1 cellular context compared by ENCODE assay signal in the genomic region with DNA sequence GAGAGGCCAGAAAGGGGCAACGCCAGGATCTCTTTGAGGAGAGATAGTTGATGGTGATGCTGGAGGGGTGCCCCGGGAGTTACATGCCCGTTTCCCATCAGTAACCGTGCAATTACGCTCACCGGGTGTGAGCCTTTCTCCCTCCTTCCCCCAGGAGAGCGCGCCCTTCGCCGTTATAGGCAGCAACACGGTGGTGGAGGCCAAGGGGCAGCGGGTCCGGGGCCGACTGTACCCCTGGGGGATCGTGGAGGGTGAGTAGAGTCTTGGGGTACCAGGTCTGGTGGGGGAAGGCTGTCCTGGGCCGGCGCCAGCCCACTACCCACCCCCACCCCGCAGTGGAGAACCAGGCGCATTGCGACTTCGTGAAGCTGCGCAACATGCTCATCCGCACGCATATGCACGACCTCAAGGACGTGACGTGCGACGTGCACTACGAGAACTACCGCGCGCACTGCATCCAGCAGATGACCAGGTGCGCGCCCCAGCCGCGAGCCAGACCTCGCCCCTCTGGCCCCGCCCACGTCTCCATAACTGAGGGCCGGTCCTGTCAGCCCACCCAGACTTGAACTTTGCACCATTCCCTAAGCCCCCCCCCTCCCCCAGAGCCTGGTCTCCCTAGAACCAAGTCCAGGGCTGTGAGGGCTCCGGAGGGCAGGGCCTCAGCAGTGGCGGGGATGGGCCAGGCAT.
A peak's percentile ranks its signal among the peaks of the same experiment; 100 is the strongest.
TF ChIP-seq lines count a peak whose summit lies in the region.

No MANE protein-coding gene starts in this region.

TF ChIP-seq in HepG2, 621 proteins besides CTCF, POLR2A, EP300 and RAD21:
- TF ChIP-seq KDM5B (CRISPR knock-in tag; IDR thresholded peaks at IDR 0.05; ENCODE audit: borderline replicate concordance) (0 out of 2 replicates have a peak, but pooled peaks have one; percentile 23), CREB1 (IDR thresholded peaks at IDR 0.05) (0 out of 2 replicates have a peak, but pooled peaks have one; percentile 4), CREB1 (CRISPR knock-in tag; IDR thresholded peaks at IDR 0.05) (no peak), SATB2 (CRISPR knock-in tag; IDR thresholded peaks at IDR 0.05) (no peak), HNRNPLL (IDR thresholded peaks at IDR 0.05; ENCODE audit: low read depth, low read length, poor library complexity, severe bottlenecking) (peak; percentile 79), HNF4A (CRISPR knock-in tag; IDR thresholded peaks at IDR 0.05) (peak; percentile 32; the same call in 1 of the 2 replicates), ZNF451 (CRISPR knock-in tag; IDR thresholded peaks at IDR 0.05) (no peak), ZBTB7B (CRISPR knock-in tag; IDR thresholded peaks at IDR 0.05) (0 out of 2 replicates have a peak, but pooled peaks have one; percentile 45), HNF4G (IDR thresholded peaks at IDR 0.05; ENCODE audit: borderline replicate concordance, low read depth, low read length) (peak; percentile 35; the same call in 1 of the 2 replicates), HNF4G (CRISPR knock-in tag; IDR thresholded peaks at IDR 0.05; ENCODE audit: borderline replicate concordance, low read depth) (no peak), ZBTB38 (CRISPR knock-in tag; IDR thresholded peaks at IDR 0.05) (0 out of 2 replicates have a peak, but pooled peaks have one; percentile 8), EED (CRISPR knock-in tag; IDR thresholded peaks at IDR 0.05) (0 out of 2 replicates have a peak, but pooled peaks have one; percentile 16)
- TF ChIP-seq, protein P1, sequence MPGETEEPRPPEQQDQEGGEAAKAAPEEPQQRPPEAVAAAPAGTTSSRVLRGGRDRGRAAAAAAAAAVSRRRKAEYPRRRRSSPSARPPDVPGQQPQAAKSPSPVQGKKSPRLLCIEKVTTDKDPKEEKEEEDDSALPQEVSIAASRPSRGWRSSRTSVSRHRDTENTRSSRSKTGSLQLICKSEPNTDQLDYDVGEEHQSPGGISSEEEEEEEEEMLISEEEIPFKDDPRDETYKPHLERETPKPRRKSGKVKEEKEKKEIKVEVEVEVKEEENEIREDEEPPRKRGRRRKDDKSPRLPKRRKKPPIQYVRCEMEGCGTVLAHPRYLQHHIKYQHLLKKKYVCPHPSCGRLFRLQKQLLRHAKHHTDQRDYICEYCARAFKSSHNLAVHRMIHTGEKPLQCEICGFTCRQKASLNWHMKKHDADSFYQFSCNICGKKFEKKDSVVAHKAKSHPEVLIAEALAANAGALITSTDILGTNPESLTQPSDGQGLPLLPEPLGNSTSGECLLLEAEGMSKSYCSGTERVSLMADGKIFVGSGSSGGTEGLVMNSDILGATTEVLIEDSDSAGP (CRISPR knock-in tag; IDR thresholded peaks at IDR 0.05; ENCODE audit: borderline replicate concordance): 0 out of 2 replicates have a peak, but pooled peaks have one; percentile 21
- TF ChIP-seq, protein P2, sequence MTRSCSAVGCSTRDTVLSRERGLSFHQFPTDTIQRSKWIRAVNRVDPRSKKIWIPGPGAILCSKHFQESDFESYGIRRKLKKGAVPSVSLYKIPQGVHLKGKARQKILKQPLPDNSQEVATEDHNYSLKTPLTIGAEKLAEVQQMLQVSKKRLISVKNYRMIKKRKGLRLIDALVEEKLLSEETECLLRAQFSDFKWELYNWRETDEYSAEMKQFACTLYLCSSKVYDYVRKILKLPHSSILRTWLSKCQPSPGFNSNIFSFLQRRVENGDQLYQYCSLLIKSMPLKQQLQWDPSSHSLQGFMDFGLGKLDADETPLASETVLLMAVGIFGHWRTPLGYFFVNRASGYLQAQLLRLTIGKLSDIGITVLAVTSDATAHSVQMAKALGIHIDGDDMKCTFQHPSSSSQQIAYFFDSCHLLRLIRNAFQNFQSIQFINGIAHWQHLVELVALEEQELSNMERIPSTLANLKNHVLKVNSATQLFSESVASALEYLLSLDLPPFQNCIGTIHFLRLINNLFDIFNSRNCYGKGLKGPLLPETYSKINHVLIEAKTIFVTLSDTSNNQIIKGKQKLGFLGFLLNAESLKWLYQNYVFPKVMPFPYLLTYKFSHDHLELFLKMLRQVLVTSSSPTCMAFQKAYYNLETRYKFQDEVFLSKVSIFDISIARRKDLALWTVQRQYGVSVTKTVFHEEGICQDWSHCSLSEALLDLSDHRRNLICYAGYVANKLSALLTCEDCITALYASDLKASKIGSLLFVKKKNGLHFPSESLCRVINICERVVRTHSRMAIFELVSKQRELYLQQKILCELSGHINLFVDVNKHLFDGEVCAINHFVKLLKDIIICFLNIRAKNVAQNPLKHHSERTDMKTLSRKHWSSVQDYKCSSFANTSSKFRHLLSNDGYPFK (CRISPR knock-in tag; IDR thresholded peaks at IDR 0.05; ENCODE audit: borderline replicate concordance): no peak
- TF ChIP-seq, protein P3, sequence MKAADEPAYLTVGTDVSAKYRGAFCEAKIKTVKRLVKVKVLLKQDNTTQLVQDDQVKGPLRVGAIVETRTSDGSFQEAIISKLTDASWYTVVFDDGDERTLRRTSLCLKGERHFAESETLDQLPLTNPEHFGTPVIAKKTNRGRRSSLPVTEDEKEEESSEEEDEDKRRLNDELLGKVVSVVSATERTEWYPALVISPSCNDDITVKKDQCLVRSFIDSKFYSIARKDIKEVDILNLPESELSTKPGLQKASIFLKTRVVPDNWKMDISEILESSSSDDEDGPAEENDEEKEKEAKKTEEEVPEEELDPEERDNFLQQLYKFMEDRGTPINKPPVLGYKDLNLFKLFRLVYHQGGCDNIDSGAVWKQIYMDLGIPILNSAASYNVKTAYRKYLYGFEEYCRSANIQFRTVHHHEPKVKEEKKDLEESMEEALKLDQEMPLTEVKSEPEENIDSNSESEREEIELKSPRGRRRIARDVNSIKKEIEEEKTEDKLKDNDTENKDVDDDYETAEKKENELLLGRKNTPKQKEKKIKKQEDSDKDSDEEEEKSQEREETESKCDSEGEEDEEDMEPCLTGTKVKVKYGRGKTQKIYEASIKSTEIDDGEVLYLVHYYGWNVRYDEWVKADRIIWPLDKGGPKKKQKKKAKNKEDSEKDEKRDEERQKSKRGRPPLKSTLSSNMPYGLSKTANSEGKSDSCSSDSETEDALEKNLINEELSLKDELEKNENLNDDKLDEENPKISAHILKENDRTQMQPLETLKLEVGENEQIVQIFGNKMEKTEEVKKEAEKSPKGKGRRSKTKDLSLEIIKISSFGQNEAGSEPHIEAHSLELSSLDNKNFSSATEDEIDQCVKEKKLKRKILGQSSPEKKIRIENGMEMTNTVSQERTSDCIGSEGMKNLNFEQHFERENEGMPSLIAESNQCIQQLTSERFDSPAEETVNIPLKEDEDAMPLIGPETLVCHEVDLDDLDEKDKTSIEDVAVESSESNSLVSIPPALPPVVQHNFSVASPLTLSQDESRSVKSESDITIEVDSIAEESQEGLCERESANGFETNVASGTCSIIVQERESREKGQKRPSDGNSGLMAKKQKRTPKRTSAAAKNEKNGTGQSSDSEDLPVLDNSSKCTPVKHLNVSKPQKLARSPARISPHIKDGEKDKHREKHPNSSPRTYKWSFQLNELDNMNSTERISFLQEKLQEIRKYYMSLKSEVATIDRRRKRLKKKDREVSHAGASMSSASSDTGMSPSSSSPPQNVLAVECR (CRISPR knock-in tag; IDR thresholded peaks at IDR 0.05; ENCODE audit: borderline replicate concordance): no peak
- TF ChIP-seq, protein P4, sequence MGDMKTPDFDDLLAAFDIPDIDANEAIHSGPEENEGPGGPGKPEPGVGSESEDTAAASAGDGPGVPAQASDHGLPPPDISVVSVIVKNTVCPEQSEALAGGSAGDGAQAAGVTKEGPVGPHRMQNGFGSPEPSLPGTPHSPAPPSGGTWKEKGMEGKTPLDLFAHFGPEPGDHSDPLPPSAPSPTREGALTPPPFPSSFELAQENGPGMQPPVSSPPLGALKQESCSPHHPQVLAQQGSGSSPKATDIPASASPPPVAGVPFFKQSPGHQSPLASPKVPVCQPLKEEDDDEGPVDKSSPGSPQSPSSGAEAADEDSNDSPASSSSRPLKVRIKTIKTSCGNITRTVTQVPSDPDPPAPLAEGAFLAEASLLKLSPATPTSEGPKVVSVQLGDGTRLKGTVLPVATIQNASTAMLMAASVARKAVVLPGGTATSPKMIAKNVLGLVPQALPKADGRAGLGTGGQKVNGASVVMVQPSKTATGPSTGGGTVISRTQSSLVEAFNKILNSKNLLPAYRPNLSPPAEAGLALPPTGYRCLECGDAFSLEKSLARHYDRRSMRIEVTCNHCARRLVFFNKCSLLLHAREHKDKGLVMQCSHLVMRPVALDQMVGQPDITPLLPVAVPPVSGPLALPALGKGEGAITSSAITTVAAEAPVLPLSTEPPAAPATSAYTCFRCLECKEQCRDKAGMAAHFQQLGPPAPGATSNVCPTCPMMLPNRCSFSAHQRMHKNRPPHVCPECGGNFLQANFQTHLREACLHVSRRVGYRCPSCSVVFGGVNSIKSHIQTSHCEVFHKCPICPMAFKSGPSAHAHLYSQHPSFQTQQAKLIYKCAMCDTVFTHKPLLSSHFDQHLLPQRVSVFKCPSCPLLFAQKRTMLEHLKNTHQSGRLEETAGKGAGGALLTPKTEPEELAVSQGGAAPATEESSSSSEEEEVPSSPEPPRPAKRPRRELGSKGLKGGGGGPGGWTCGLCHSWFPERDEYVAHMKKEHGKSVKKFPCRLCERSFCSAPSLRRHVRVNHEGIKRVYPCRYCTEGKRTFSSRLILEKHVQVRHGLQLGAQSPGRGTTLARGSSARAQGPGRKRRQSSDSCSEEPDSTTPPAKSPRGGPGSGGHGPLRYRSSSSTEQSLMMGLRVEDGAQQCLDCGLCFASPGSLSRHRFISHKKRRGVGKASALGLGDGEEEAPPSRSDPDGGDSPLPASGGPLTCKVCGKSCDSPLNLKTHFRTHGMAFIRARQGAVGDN (CRISPR knock-in tag; IDR thresholded peaks at IDR 0.05): peak; percentile 39
- TF ChIP-seq, protein P5, sequence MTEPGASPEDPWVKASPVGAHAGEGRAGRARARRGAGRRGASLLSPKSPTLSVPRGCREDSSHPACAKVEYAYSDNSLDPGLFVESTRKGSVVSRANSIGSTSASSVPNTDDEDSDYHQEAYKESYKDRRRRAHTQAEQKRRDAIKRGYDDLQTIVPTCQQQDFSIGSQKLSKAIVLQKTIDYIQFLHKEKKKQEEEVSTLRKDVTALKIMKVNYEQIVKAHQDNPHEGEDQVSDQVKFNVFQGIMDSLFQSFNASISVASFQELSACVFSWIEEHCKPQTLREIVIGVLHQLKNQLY (CRISPR knock-in tag; IDR thresholded peaks at IDR 0.05): no peak
- TF ChIP-seq, protein P6, sequence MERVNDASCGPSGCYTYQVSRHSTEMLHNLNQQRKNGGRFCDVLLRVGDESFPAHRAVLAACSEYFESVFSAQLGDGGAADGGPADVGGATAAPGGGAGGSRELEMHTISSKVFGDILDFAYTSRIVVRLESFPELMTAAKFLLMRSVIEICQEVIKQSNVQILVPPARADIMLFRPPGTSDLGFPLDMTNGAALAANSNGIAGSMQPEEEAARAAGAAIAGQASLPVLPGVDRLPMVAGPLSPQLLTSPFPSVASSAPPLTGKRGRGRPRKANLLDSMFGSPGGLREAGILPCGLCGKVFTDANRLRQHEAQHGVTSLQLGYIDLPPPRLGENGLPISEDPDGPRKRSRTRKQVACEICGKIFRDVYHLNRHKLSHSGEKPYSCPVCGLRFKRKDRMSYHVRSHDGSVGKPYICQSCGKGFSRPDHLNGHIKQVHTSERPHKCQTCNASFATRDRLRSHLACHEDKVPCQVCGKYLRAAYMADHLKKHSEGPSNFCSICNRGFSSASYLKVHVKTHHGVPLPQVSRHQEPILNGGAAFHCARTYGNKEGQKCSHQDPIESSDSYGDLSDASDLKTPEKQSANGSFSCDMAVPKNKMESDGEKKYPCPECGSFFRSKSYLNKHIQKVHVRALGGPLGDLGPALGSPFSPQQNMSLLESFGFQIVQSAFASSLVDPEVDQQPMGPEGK (CRISPR knock-in tag; IDR thresholded peaks at IDR 0.05): peak; percentile 55; the same call in 1 of the 2 replicates
- TF ChIP-seq, protein P7, sequence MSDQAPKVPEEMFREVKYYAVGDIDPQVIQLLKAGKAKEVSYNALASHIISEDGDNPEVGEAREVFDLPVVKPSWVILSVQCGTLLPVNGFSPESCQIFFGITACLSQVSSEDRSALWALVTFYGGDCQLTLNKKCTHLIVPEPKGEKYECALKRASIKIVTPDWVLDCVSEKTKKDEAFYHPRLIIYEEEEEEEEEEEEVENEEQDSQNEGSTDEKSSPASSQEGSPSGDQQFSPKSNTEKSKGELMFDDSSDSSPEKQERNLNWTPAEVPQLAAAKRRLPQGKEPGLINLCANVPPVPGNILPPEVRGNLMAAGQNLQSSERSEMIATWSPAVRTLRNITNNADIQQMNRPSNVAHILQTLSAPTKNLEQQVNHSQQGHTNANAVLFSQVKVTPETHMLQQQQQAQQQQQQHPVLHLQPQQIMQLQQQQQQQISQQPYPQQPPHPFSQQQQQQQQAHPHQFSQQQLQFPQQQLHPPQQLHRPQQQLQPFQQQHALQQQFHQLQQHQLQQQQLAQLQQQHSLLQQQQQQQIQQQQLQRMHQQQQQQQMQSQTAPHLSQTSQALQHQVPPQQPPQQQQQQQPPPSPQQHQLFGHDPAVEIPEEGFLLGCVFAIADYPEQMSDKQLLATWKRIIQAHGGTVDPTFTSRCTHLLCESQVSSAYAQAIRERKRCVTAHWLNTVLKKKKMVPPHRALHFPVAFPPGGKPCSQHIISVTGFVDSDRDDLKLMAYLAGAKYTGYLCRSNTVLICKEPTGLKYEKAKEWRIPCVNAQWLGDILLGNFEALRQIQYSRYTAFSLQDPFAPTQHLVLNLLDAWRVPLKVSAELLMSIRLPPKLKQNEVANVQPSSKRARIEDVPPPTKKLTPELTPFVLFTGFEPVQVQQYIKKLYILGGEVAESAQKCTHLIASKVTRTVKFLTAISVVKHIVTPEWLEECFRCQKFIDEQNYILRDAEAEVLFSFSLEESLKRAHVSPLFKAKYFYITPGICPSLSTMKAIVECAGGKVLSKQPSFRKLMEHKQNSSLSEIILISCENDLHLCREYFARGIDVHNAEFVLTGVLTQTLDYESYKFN (CRISPR knock-in tag; conservative IDR thresholded peaks at IDR 0.05): peak; percentile 27; the same call in 1 of the 2 replicates
- TF ChIP-seq, protein P8, sequence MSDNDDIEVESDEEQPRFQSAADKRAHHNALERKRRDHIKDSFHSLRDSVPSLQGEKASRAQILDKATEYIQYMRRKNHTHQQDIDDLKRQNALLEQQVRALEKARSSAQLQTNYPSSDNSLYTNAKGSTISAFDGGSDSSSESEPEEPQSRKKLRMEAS (IDR thresholded peaks at IDR 0.05): peak; percentile 18; the same call in 1 of the 2 replicates
